6 cellular contexts compared by ENCODE assay signal in the genomic region with DNA sequence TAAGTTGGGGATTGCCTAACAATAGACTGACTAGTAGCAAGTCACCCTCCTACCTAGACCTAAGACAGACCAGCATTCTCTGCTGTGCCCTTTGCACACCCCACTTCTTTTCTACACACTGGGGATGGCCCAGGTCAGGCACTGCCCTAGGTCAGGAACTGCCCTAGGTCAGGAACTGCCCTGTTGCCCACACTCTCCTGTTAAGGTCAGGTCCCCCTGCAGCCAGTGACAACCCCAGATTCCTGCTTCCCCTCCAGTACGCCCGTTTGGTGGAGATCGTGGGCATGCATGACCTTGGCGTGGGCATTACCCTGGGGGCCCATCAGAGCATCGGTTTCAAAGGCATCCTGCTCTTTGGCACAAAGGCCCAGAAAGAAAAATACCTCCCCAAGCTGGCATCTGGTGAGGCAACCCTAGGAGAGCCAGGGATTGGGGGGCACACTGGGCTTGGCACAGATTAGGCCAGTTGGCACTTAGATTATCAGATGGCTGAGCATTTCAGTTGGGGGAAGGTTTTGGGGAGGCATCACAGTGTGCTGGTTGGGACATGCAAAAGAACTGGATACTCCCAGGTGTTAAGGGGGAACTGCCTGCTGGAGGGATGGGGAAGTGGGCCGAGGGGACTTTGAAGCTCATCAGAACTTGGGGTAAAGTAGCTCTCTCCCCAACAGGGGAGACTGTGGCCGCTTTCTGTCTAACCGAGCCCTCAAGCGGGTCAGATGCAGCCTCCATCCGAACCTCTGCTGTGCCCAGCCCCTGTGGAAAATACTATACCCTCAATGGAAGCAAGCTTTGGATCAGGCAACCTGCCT. TPM values are rescaled to one million over a fixed set of nuclear protein-coding genes. Genes with fewer than 3 reads are reported as not detected.
DNase-seq lines count a peak whose midpoint lies in the region; ATAC-seq, FAIRE-seq and TF ChIP-seq lines count a peak whose summit lies in the region.

No MANE protein-coding gene starts in this region.

- H3K9ac ChIP-seq in Karpas-422 (ENCODE audit: low read length): peak overlapping the region; percentile 95

- H3K9me2 ChIP-seq in Karpas-422 (replicated peaks; ENCODE audit: insufficient read depth, low read length): no peaks in the 10 kb centered on the region

- 46 to 52% methylated on average over 10 of the region's 10 CpGs for whole genome bisulfite sequencing in pancreas, 2 donors

- H3K79me2 ChIP-seq in Karpas-422 (ENCODE audit: low read length): peaks cover 16% of the 10 kb centered on the region

- no peaks in the 10 kb centered on the region for H3K27me3 Mint-ChIP-seq in chondrocyte (ENCODE audit: low read depth)

- H3K4me1 ChIP-seq in Karpas-422 (ENCODE audit: low read length) (peaks cover 60% of the 10 kb centered on the region), pancreas (peaks cover 12 to 25% (median 14%) of the 10 kb centered on the region in 3 donors)

- H3K27me3 ChIP-seq in Karpas-422 (ENCODE audit: low read length): no peaks in the 10 kb centered on the region
- H3K27me3 ChIP-seq in pancreas: no peaks in the 10 kb centered on the region

- FAIRE-seq in pancreas (lab: Jason Lieb, UNC): no peak

- ATAC-seq in pancreas: no peak
- no peak for ATAC-seq in GM19455 (IDR thresholded peaks at IDR 0.05; ENCODE audit: unreplicated experiment)
- no peak for ATAC-seq in GM18907 (IDR thresholded peaks at IDR 0.05; ENCODE audit: unreplicated experiment)
- no peak for ATAC-seq in GM21515 (IDR thresholded peaks at IDR 0.05; ENCODE audit: unreplicated experiment)

- peak overlapping the region; percentile 99 for H3K27ac Mint-ChIP-seq in chondrocyte (ENCODE audit: unreplicated experiment)

- intact Hi-C loops in pancreas (cut with DNase I): no loop called here

- peaks cover 66% of the 10 kb centered on the region for H3K4me1 Mint-ChIP-seq in chondrocyte (ENCODE audit: low read depth)

- peaks cover 13% of the 10 kb centered on the region for H3K36me3 Mint-ChIP-seq in chondrocyte (ENCODE audit: low read depth)

- H3K4me3 ChIP-seq in Karpas-422 (ENCODE audit: low read length): peak overlapping the region; percentile 88; the same call in 1 of the 2 replicates
- H3K4me3 ChIP-seq in pancreas: peak overlapping the region in 3 of 4 donors; percentile 45 to 100 (median 97)

- H2AFZ ChIP-seq in Karpas-422 (ENCODE audit: low read length): no peak overlapping the region

- peak overlapping the region; percentile 98 for H3K4me2 ChIP-seq in Karpas-422 (ENCODE audit: low read depth, low read length, poor library complexity, severe bottlenecking)

- TF ChIP-seq CTCF in chondrocyte (IDR thresholded peaks at IDR 0.05) (no peak), pancreas (IDR thresholded peaks at IDR 0.05) (no peak)

- H3K9me3 ChIP-seq in Karpas-422 (ENCODE audit: low read length): no peaks in the 10 kb centered on the region
- no peaks in the 10 kb centered on the region for H3K9me3 ChIP-seq in pancreas

- H3K9me3 Mint-ChIP-seq in chondrocyte (ENCODE audit: low read depth): no peaks in the 10 kb centered on the region

- H3K27ac ChIP-seq in Karpas-422 (ENCODE audit: low read length) (peak overlapping the region; percentile 56), pancreas (peak overlapping the region; percentile 97 to 100 (median 100))

- peaks cover 7% of the 10 kb centered on the region; the same call in 1 of the 2 replicates for H4K20me1 ChIP-seq in Karpas-422 (ENCODE audit: insufficient read depth, low read depth, low read length)

- H3K36me3 ChIP-seq in Karpas-422 (ENCODE audit: insufficient read depth, low read length) (peaks cover 11% of the 10 kb centered on the region), pancreas (peaks cover 11 to 45% (median 16%) of the 10 kb centered on the region in 3 donors)

- DNase-seq in Karpas-422 (peak; percentile 57), chondrocyte (ENCODE audit: low spot score) (no peak), pancreas (peak in 1 of 6 donors; percentile 36)

- peak overlapping the region; percentile 95 for H3K4me3 Mint-ChIP-seq in chondrocyte (ENCODE audit: unreplicated experiment)

RNA-seq across cellular contexts. Expression of a gene that starts 1.7 kb away (rescaled TPM):
- 245 and 371 TPM in 2 replicates for total RNA-seq in Karpas-422 (2014; rRNA removed; shearing (Covaris generic); ENCODE audit: low replicate concordance)
- total RNA-seq in chondrocyte (427 to 584 TPM (median 454 TPM) in 3 replicates), pancreas (100 to 1,000 TPM; 447 to 715 (median 568) TPM)
- polyA plus RNA-seq in pancreas: 1,000 to 10,000 TPM; 2,446 to 3,251 TPM

RNA-seq across cellular contexts. Expression of a gene that starts 1.9 kb away (rescaled TPM):
- total RNA-seq in Karpas-422 (2014; rRNA removed; shearing (Covaris generic); ENCODE audit: low replicate concordance): 8.5 and 24.1 TPM in 2 replicates
- total RNA-seq in chondrocyte (28.3 to 34.4 TPM (median 31.3 TPM) in 3 replicates), pancreas (10 to 100 TPM in 1 of 6 donors, 1 to 10 TPM in 5; 2.8 to 11.3 (median 5.0) TPM)
- 10 to 100 TPM; 16.1 to 19.8 TPM for polyA plus RNA-seq in pancreas

RNA-seq across cellular contexts. Expression of a gene that starts 12.8 kb away (rescaled TPM):
- total RNA-seq in Karpas-422 (2014; rRNA removed; shearing (Covaris generic); ENCODE audit: low replicate concordance): 75.2 and 117 TPM in 2 replicates
- 58.8 to 65.2 TPM (median 59.5 TPM) in 3 replicates for total RNA-seq in chondrocyte
- 10 to 100 TPM in 5 of 6 donors, 1 to 10 TPM in 1; 9.6 to 26.9 (median 13.7) TPM for total RNA-seq in pancreas
- polyA plus RNA-seq in pancreas: 10 to 100 TPM; 17.6 to 26.4 TPM

RNA-seq across cellular contexts. Expression of a gene that starts 17.8 kb away (rescaled TPM):
- total RNA-seq in Karpas-422 (2014; rRNA removed; shearing (Covaris generic); ENCODE audit: low replicate concordance): 36.7 and 69.3 TPM in 2 replicates
- total RNA-seq in chondrocyte: 49.5 to 57.8 TPM (median 53.1 TPM) in 3 replicates
- 10 to 100 TPM in 4 of 6 donors, 1 to 10 TPM in 2; 7.0 to 19.8 (median 11.4) TPM for total RNA-seq in pancreas
- polyA plus RNA-seq in pancreas: 10 to 100 TPM; 11.4 to 23.3 TPM

RNA-seq across cellular contexts. Expression of a gene that starts 20.8 kb away (rescaled TPM):
- 218 and 301 TPM in 2 replicates for total RNA-seq in Karpas-422 (2014; rRNA removed; shearing (Covaris generic); ENCODE audit: low replicate concordance)
- total RNA-seq in chondrocyte (449 to 459 TPM (median 455 TPM) in 3 replicates), pancreas (100 to 1,000 TPM; 231 to 346 (median 294) TPM)
- 100 to 1,000 TPM; 520 to 639 TPM for polyA plus RNA-seq in pancreas
